ENCODE assay signal across 25 cellular contexts in genomic region chr4:145792429-145792828, GRCh38.
"Had no signal": no experiment of that assay in that cellular context is flagged by ENCODE, and none has a peak within 500 bp of the region (broad histone marks: within the 10 kb centered on the region; RNA-seq: fewer than 3 reads in every experiment).

No MANE protein-coding gene starts in this region.

- H3K27me3 Mint-ChIP-seq: dendritic cell treated with granulocyte-macrophage colony-stimulating factor and Interleukin-4, amounts not matched to agents 40 ng/mL and 50 ng/mL, for 4 days; effector memory CD8-positive, alpha-beta T cell; naive B cell had no signal

- H3K4me3 ChIP-seq: coronary artery, esophagus squamous epithelium, gastroesophageal sphincter, heart left ventricle, hepatocyte, left lung, lower lobe of right lung, mucosa of descending colon had no signal

- H3K4me1 Mint-ChIP-seq: immature natural killer cell, naive B cell had no signal

- H3K27me3 ChIP-seq: esophagus squamous epithelium, gastroesophageal sphincter, heart left ventricle, hepatocyte, left lung had no signal

- ATAC-seq: effector memory CD8-positive, alpha-beta T cell; esophagus mucosa; gastroesophageal sphincter; left lung; lower lobe of right lung; mucosa of descending colon had no signal

- H3K27ac ChIP-seq: coronary artery, epithelial cell of prostate, esophagus squamous epithelium, gastroesophageal sphincter, heart left ventricle, hepatocyte, left lung, lower lobe of right lung had no signal

- H3K4me3 Mint-ChIP-seq: dendritic cell treated with granulocyte-macrophage colony-stimulating factor and Interleukin-4, amounts not matched to agents 40 ng/mL and 50 ng/mL, for 4 days; effector memory CD8-positive, alpha-beta T cell; endodermal cell; immature natural killer cell; mesothelial cell of epicardium; naive B cell had no signal

- H3K9me3 Mint-ChIP-seq: dendritic cell treated with granulocyte-macrophage colony-stimulating factor and Interleukin-4, amounts not matched to agents 40 ng/mL and 50 ng/mL, for 4 days; effector memory CD8-positive, alpha-beta T cell; endodermal cell; immature natural killer cell; mesothelial cell of epicardium; naive B cell had no signal

- H3K27ac Mint-ChIP-seq: dendritic cell treated with granulocyte-macrophage colony-stimulating factor and Interleukin-4, amounts not matched to agents 40 ng/mL and 50 ng/mL, for 4 days; effector memory CD8-positive, alpha-beta T cell; endodermal cell; immature natural killer cell; mesothelial cell of epicardium; naive B cell had no signal

- H3K36me3 ChIP-seq: esophagus squamous epithelium, gastroesophageal sphincter, heart left ventricle, left lung, lower lobe of right lung had no signal

- H3K9me3 ChIP-seq: esophagus squamous epithelium, gastroesophageal sphincter, heart left ventricle, left lung, lower lobe of right lung, mucosa of descending colon had no signal

- FAIRE-seq: colon, endometrium had no signal

- H3K4me1 ChIP-seq: esophagus squamous epithelium, gastroesophageal sphincter, left lung, lower lobe of right lung had no signal

- DNase-seq: effector CD8-positive, alpha-beta T cell; effector memory CD8-positive, alpha-beta T cell; endodermal cell; erythroblast; esophagus squamous epithelium; foreskin fibroblast; foreskin melanocyte; heart left ventricle; hypothalamus; immature natural killer cell; left cardiac atrium; left lung; lower lobe of right lung; mesenchymal stem cell; mucosa of descending colon; naive B cell had no signal
